20 cellular contexts compared by ENCODE assay signal in genomic region chr5:1881731-1882336, GRCh38. TPM values are rescaled to one million over a fixed set of nuclear protein-coding genes. Genes with fewer than 3 reads are reported as not detected.
A peak's percentile ranks its signal among the peaks of the same experiment; 100 is the strongest.
DNase-seq lines count a peak whose midpoint lies in the region; ATAC-seq, FAIRE-seq and TF ChIP-seq lines count a peak whose summit lies in the region.
"Had no signal": no experiment of that assay in that cellular context is flagged by ENCODE, and none has a peak within 500 bp of the region (broad histone marks: within the 10 kb centered on the region; RNA-seq: fewer than 3 reads in every experiment).

No MANE protein-coding gene starts in this region.

- H2BK15ac ChIP-seq in H1 (ENCODE audit: low read length), result peak overlapping the region; percentile 88; the same call in 1 of the 2 replicates

- peaks cover 21% of the 10 kb centered on the region; the same call in 1 of the 2 replicates for H3K23me2 ChIP-seq in H1 (ENCODE audit: low read depth, low read length)

- no peak overlapping the region for H2BK120ac ChIP-seq in H1 (replicated peaks; ENCODE audit: low read depth, low read length)

- H3K9ac ChIP-seq in H1 (replicated peaks in 1 of 4; ENCODE audit: extremely low read depth in 1 of 4, low read depth in 3 of 4, low read length in 3 of 4) (no peak overlapping the region), kidney (ENCODE audit: low read length in 2 of 2) (no peak overlapping the region)

- WGBS in H1 (ENCODE audit: extremely low coverage in 1 of 2, insufficient coverage in 1 of 2, insufficient read length in 1 of 2, insufficient replicate concordance in 2 of 2, low coverage in 1 of 2, low lambda C conversion rate in 2 of 2, missing lambda C conversion rate in 1 of 2), 2 experiments, result 1% methylated on average over 58 of the region's 59 CpGs; no CpG with 5 or more reads in 1 of the 2 experiments
- 5 to 7% methylated on average over 18 to 33 of the region's 59 CpGs for WGBS in tibial nerve, 2 donors

- intact Hi-C loops in natural killer cell (cut with micrococcal nuclease), result no loop called here
- intact Hi-C loops in kidney (cut with DNase I), result no loop called here
- intact Hi-C loops in OCI-LY7 (cut with micrococcal nuclease; ENCODE audit: unreplicated experiment), result no loop called here

- H3K4me1 Mint-ChIP-seq in natural killer cell treated with Interleukin-12 subunit alpha and Interleukin-12 subunit beta and Interleukin-15 and Interleukin-18, amount 100 ng/mL, for 72 hours (ENCODE audit: low read depth in 2 of 2), result peaks cover 0 to 5% of the 10 kb centered on the region in 2 donors
- H3K4me1 Mint-ChIP-seq in natural killer cell, result no peaks in the 10 kb centered on the region
- H3K4me1 Mint-ChIP-seq: activated CD8-positive, alpha-beta memory T cell treated with anti-CD3 and anti-CD28 coated beads, Interleukin-2, amount 10 ng/mL, durations not matched to agents 7 days and 5 days; activated naive CD4-positive, alpha-beta T cell treated with anti-CD3 and anti-CD28 coated beads, Interleukin-2, amount 10 ng/mL, durations not matched to agents 7 days and 5 days had no signal

- H3K79me1 ChIP-seq in H1 (ENCODE audit: low read depth, low read length), result no peaks in the 10 kb centered on the region

- no peak for TF ChIP-seq CTCF in natural killer cell (IDR thresholded peaks at IDR 0.05)
- TF ChIP-seq CTCF in H1 (IDR thresholded peaks at IDR 0.05; ENCODE audit: control extremely low read depth in 1 of 3, insufficient read depth in 1 of 3, low read depth in 1 of 3, low read length in 3 of 3), result no peak
- no peak for TF ChIP-seq CTCF in kidney (IDR thresholded peaks at IDR 0.05; ENCODE audit: borderline replicate concordance, extremely low read depth, insufficient read depth)
- TF ChIP-seq CTCF in tibial nerve (IDR thresholded peaks at IDR 0.05), result no peak
- no peak for TF ChIP-seq CTCF in OCI-LY7 (conservative IDR thresholded peaks at IDR 0.05; ENCODE audit: low read length)

- no peak overlapping the region for H3K14ac ChIP-seq in H1 (ENCODE audit: insufficient read length)

- peaks cover 0 to 3% of the 10 kb centered on the region in 2 experiments; a peak in 1 of 4 replicates for H3K9me3 ChIP-seq in H1 (ENCODE audit: insufficient read depth in 2 of 2, low read depth in 1 of 2, low read length in 1 of 2)
- no peaks in the 10 kb centered on the region for H3K9me3 ChIP-seq in kidney (ENCODE audit: control insufficient read depth in 1 of 2, low read length in 2 of 2)
- H3K9me3 ChIP-seq in tibial nerve, result no peaks in the 10 kb centered on the region
- H3K9me3 ChIP-seq in OCI-LY7 (ENCODE audit: low read length), result no peaks in the 10 kb centered on the region

- no peak overlapping the region for H3K23ac ChIP-seq in H1 (ENCODE audit: insufficient read length)

- 0 out of 2 replicates have a peak overlapping the region, but pooled peaks have one; percentile 32 for H2BK20ac ChIP-seq in H1 (ENCODE audit: low read length)

- no peak overlapping the region for H3K27ac Mint-ChIP-seq in natural killer cell treated with Interleukin-12 subunit alpha and Interleukin-12 subunit beta and Interleukin-15 and Interleukin-18, amount 100 ng/mL, for 72 hours
- H3K27ac Mint-ChIP-seq in natural killer cell, result no peak overlapping the region
- H3K27ac Mint-ChIP-seq: activated B cell treated with CpG ODN at 0.5 μM for 24 hours; activated naive CD4-positive, alpha-beta T cell treated with anti-CD3 and anti-CD28 coated beads, Interleukin-2, amount 10 ng/mL, durations not matched to agents 7 days and 5 days; stimulated activated naive CD8-positive, alpha-beta T cell treated with anti-CD3 and anti-CD28 coated beads, Interleukin-15, amount 100 ng/mL, for 72 hours had no signal

- no TSS peak for BruUV-seq in OCI-LY7 (replicated peaks; lab: Mats Ljungman, UMichigan)

- H3K4me3 ChIP-seq in H1 (ENCODE audit: extremely low read depth in 1 of 4, insufficient read depth in 2 of 4, low read depth in 3 of 4, low read length in 4 of 4), result peak overlapping the region; percentile 21 to 62 (median 32)
- no peak overlapping the region for H3K4me3 ChIP-seq in kidney (ENCODE audit: low read length in 2 of 2)
- no peak overlapping the region for H3K4me3 ChIP-seq in tibial nerve
- no peak overlapping the region for H3K4me3 ChIP-seq in OCI-LY7 (ENCODE audit: low read depth, low read length, poor library complexity, severe bottlenecking)
- H3K4me3 ChIP-seq: lung had no signal

- TF ChIP-seq POLR2A in H1 (IDR thresholded peaks at IDR 0.05; ENCODE audit: control extremely low read depth in 1 of 2, low read depth in 2 of 2, low read length in 2 of 2) (no peak), tibial nerve (IDR thresholded peaks at IDR 0.05) (no peak)

- H3K9me2 ChIP-seq in OCI-LY7 (ENCODE audit: insufficient read depth, low read length), result no peaks in the 10 kb centered on the region

- peaks cover 0 to 10% (median 0%) of the 10 kb centered on the region in 4 experiments; a peak in 1 of 8 replicates for H3K36me3 ChIP-seq in H1 (ENCODE audit: control insufficient read depth in 2 of 4, insufficient read depth in 4 of 4, low read length in 3 of 4)
- no peaks in the 10 kb centered on the region for H3K36me3 ChIP-seq in kidney (ENCODE audit: control insufficient read depth in 1 of 2, insufficient read depth in 2 of 2, low read length in 2 of 2)
- no peaks in the 10 kb centered on the region for H3K36me3 ChIP-seq in tibial nerve
- H3K36me3 ChIP-seq in OCI-LY7 (ENCODE audit: insufficient read depth, low read length), result no peaks in the 10 kb centered on the region

- H2BK12ac ChIP-seq in H1 (ENCODE audit: low read depth, low read length), result peak overlapping the region; percentile 92; the same call in 1 of the 2 replicates

- H3K4ac ChIP-seq in H1 (replicated peaks; ENCODE audit: insufficient read length, low read depth, low read length), result peak overlapping the region; percentile 78

- CTCF ChIA-PET in H1 (lab: Charles Lee; ENCODE audit: partially characterized antibody), result no interaction called here
- CTCF ChIA-PET in OCI-LY7 (lab: Charles Lee; ENCODE audit: unreplicated experiment), result no interaction called here

- DNase-seq in natural killer cell treated with Interleukin-12 subunit alpha and Interleukin-12 subunit beta and Interleukin-15 and Interleukin-18, amount 100 ng/mL, for 72 hours (ENCODE audit: low spot score), result peak; percentile 49
- DNase-seq in natural killer cell (no peak), H1 (ENCODE audit: low read depth in 1 of 2, low spot score in 2 of 2) (peak in 1 of 2 experiments; percentile 78), kidney (peak; percentile 68), tibial nerve (ENCODE audit: low spot score in 2 of 2) (no peak), hypothalamus (lab: John Stamatoyannopoulos, UW) (no peak), OCI-LY7 (ENCODE audit: low spot score) (no peak)
- no peak for DNase-seq in activated naive CD4-positive, alpha-beta T cell (lab: John Stamatoyannopoulos, UW)
- DNase-seq: activated B cell treated with CpG ODN at 0.5 μM for 24 hours; activated CD8-positive, alpha-beta memory T cell treated with anti-CD3 and anti-CD28 coated beads, Interleukin-2, amount 10 ng/mL, durations not matched to agents 7 days and 5 days; activated naive CD4-positive, alpha-beta T cell treated with anti-CD3 and anti-CD28 coated beads, Interleukin-2, amount 10 ng/mL, durations not matched to agents 7 days and 5 days; DMS 273 treated with DMSO at 0.1 percent for 48 hours; head of caudate nucleus; KBM-7; NCI-H446 treated with DMSO at 0.1 percent for 48 hours; OCI-M1; stimulated activated naive CD8-positive, alpha-beta T cell treated with anti-CD3 and anti-CD28 coated beads, Interleukin-15, amount 100 ng/mL, for 72 hours had no signal

- H4K5ac ChIP-seq in H1 (ENCODE audit: insufficient read length, low read depth, low read length), result no peak overlapping the region

- no peak; a peak in 1 of 4 replicates for TF ChIP-seq RAD21 in H1 (IDR thresholded peaks at IDR 0.05 in 1 of 2, conservative IDR thresholded peaks at IDR 0.05 in 1 of 2; ENCODE audit: low read depth in 2 of 2, low read length in 2 of 2)

- H3K79me2 ChIP-seq in H1 (ENCODE audit: control insufficient read depth in 1 of 2, insufficient read depth in 2 of 2, low read length in 2 of 2) (no peaks in the 10 kb centered on the region), OCI-LY7 (ENCODE audit: insufficient read depth, low read depth, low read length) (no peaks in the 10 kb centered on the region)

- H4K20me1 ChIP-seq in H1 (replicated peaks in 1 of 2; ENCODE audit: control insufficient read depth in 1 of 2, insufficient read depth in 2 of 2, low read length in 2 of 2) (peaks cover 11 to 28% of the 10 kb centered on the region in 2 experiments), OCI-LY7 (ENCODE audit: insufficient read depth, low read length) (no peaks in the 10 kb centered on the region)

- TF ChIP-seq EP300 in H1 (IDR thresholded peaks at IDR 0.05; ENCODE audit: borderline replicate concordance in 1 of 2, low read depth in 2 of 2, low read length in 2 of 2), result no peak
- no peak for TF ChIP-seq EP300 in tibial nerve (IDR thresholded peaks at IDR 0.05)

- H3K4me2 ChIP-seq in H1 (ENCODE audit: insufficient read depth in 1 of 2, low read depth in 2 of 2, low read length in 2 of 2) (peak overlapping the region; percentile 73 to 83), OCI-LY7 (ENCODE audit: low read length) (no peak overlapping the region)

- peak overlapping the region; percentile 46 for H3K56ac ChIP-seq in H1 (replicated peaks; ENCODE audit: insufficient read length, low read depth, low read length)

- H3K9me3 Mint-ChIP-seq in natural killer cell treated with Interleukin-12 subunit alpha and Interleukin-12 subunit beta and Interleukin-15 and Interleukin-18, amount 100 ng/mL, for 72 hours, result no peaks in the 10 kb centered on the region
- no peaks in the 10 kb centered on the region for H3K9me3 Mint-ChIP-seq in natural killer cell
- H3K9me3 Mint-ChIP-seq: activated B cell treated with CpG ODN at 0.5 μM for 24 hours; activated naive CD4-positive, alpha-beta T cell treated with anti-CD3 and anti-CD28 coated beads, Interleukin-2, amount 10 ng/mL, durations not matched to agents 7 days and 5 days; stimulated activated naive CD8-positive, alpha-beta T cell treated with anti-CD3 and anti-CD28 coated beads, Interleukin-15, amount 100 ng/mL, for 72 hours had no signal

- H3K27me3 ChIP-seq in H1 (replicated peaks in 1 of 4; ENCODE audit: control insufficient read depth in 3 of 4, extremely low read depth in 1 of 4, insufficient read depth in 3 of 4, low read length in 3 of 4), result peaks cover 86 to 99% (median 97%) of the 10 kb centered on the region in 4 experiments
- H3K27me3 ChIP-seq in tibial nerve, result peaks cover 0 to 98% of the 10 kb centered on the region in 2 donors

- 0 out of 2 replicates have a peak overlapping the region, but pooled peaks have one; percentile 4 for H2AFZ ChIP-seq in H1 (ENCODE audit: low read length)
- no peak overlapping the region for H2AFZ ChIP-seq in OCI-LY7 (ENCODE audit: low read length)

- H3K27ac ChIP-seq in H1 (ENCODE audit: low read depth, low read length), result no peak overlapping the region
- H3K27ac ChIP-seq in kidney (ENCODE audit: low read depth in 2 of 2, low read length in 2 of 2), result no peak overlapping the region
- H3K27ac ChIP-seq in tibial nerve, result no peak overlapping the region
- H3K27ac ChIP-seq in OCI-LY7 (ENCODE audit: low read depth, low read length, poor library complexity, severe bottlenecking), result no peak overlapping the region

- H2BK5ac ChIP-seq in H1 (ENCODE audit: low read depth, low read length), result peak overlapping the region; percentile 35; the same call in 1 of the 2 replicates

- no peak overlapping the region for H3K4me3 Mint-ChIP-seq in natural killer cell treated with Interleukin-12 subunit alpha and Interleukin-12 subunit beta and Interleukin-15 and Interleukin-18, amount 100 ng/mL, for 72 hours
- H3K4me3 Mint-ChIP-seq in natural killer cell, result no peak overlapping the region
- H3K4me3 Mint-ChIP-seq: activated B cell treated with CpG ODN at 0.5 μM for 24 hours; activated CD8-positive, alpha-beta memory T cell treated with anti-CD3 and anti-CD28 coated beads, Interleukin-2, amount 10 ng/mL, durations not matched to agents 7 days and 5 days; activated naive CD4-positive, alpha-beta T cell treated with anti-CD3 and anti-CD28 coated beads, Interleukin-2, amount 10 ng/mL, durations not matched to agents 7 days and 5 days had no signal

- ATAC-seq in natural killer cell treated with Interleukin-12 subunit alpha and Interleukin-12 subunit beta and Interleukin-15 and Interleukin-18, amount 100 ng/mL, for 72 hours, result no peak
- no peak for ATAC-seq in natural killer cell
- ATAC-seq: activated CD8-positive, alpha-beta memory T cell treated with anti-CD3 and anti-CD28 coated beads, Interleukin-2, amount 10 ng/mL, durations not matched to agents 7 days and 5 days had no signal

- POLR2A ChIA-PET in H1 (lab: Charles Lee; ENCODE audit: partially characterized antibody) (interaction anchor here (0.6 to 1.1 kb wide), 3 partner anchors 13 to 206 kb away, joined by 3 to 4 read pairs (median 3); no protein-coding TSS in a partner anchor), OCI-LY7 (lab: Charles Lee) (no interaction called here)

- H3K27me3 Mint-ChIP-seq in natural killer cell treated with Interleukin-12 subunit alpha and Interleukin-12 subunit beta and Interleukin-15 and Interleukin-18, amount 100 ng/mL, for 72 hours, result peaks cover 27 to 30% of the 10 kb centered on the region in 2 donors
- H3K27me3 Mint-ChIP-seq in natural killer cell (ENCODE audit: low read depth in 2 of 2), result peaks cover 25 to 35% of the 10 kb centered on the region in 2 donors

- H4K91ac ChIP-seq in H1 (replicated peaks; ENCODE audit: insufficient read length, low read length), result peak overlapping the region; percentile 85

- H3K4me1 ChIP-seq in H1 (replicated peaks in 1 of 4; ENCODE audit: control insufficient read depth in 3 of 4, insufficient read depth in 4 of 4, low read length in 3 of 4), result peaks cover 3 to 57% (median 37%) of the 10 kb centered on the region in 4 experiments
- H3K4me1 ChIP-seq in kidney (ENCODE audit: control insufficient read depth in 1 of 2, insufficient read depth in 1 of 2, low read depth in 1 of 2, low read length in 2 of 2), result no peaks in the 10 kb centered on the region
- peaks cover 0 to 48% (median 9%) of the 10 kb centered on the region in 4 donors for H3K4me1 ChIP-seq in tibial nerve
- no peaks in the 10 kb centered on the region for H3K4me1 ChIP-seq in OCI-LY7 (ENCODE audit: insufficient read depth, low read length, poor library complexity, severe bottlenecking)

- peak overlapping the region; percentile 82 for H4K8ac ChIP-seq in H1 (ENCODE audit: extremely low read depth, insufficient read depth, low read length)

- no peak overlapping the region; the same call in 1 of the 2 replicates for H2AK5ac ChIP-seq in H1 (ENCODE audit: low read depth, low read length)

- peak overlapping the region; percentile 83 for H3K18ac ChIP-seq in H1 (ENCODE audit: extremely low read depth, low read length)

- FAIRE-seq in H1 (lab: Jason Lieb, UNC), result no peak
- FAIRE-seq in kidney (lab: Jason Lieb, UNC), result no peak
- FAIRE-seq: H54 had no signal

- no peaks in the 10 kb centered on the region for H3K36me3 Mint-ChIP-seq in natural killer cell treated with Interleukin-12 subunit alpha and Interleukin-12 subunit beta and Interleukin-15 and Interleukin-18, amount 100 ng/mL, for 72 hours
- H3K36me3 Mint-ChIP-seq in natural killer cell, result no peaks in the 10 kb centered on the region
- H3K36me3 Mint-ChIP-seq: activated CD8-positive, alpha-beta memory T cell treated with anti-CD3 and anti-CD28 coated beads, Interleukin-2, amount 10 ng/mL, durations not matched to agents 7 days and 5 days had no signal

RNA-seq across cellular contexts. Expression of gene IRX4, which starts 0.9 kb away (rescaled TPM):
- not detected for total RNA-seq in natural killer cell treated with Interleukin-12 subunit alpha and Interleukin-12 subunit beta and Interleukin-15 and Interleukin-18, amount 100 ng/mL, for 72 hours
- not detected for total RNA-seq in natural killer cell
- 0.82 and 1.2 TPM in 2 replicates for total RNA-seq in H1 (2021; fragmentation: NEBNext Ultra II Directional; extraction: Animal tissue kit (Norgen Biotek cat#: 25700))
- polyA plus RNA-seq in H1 (2011; rRNA removed), result 0.45 and 0.97 TPM in 2 replicates
- polyA plus RNA-seq in H1 (2011; cell fraction: cytosol; rRNA removed), result 0.87 TPM
- 1.8 TPM for polyA plus RNA-seq in H1 (2011; cell fraction: nucleus; rRNA removed)
- polyA plus RNA-seq in H1 (2012, experiment 1 of 2), result 0.40 to 1.2 TPM (median 1.1 TPM) in 4 replicates
- polyA plus RNA-seq in H1 (2012, experiment 2 of 2), result 1.1 TPM
- 1.0 TPM for polyA plus RNA-seq in H1 (2013, experiment 1 of 2)
- polyA plus RNA-seq in H1 (2013, experiment 2 of 2), result 0.75 TPM
- 0.16 and 0.44 TPM in 2 replicates for polyA minus RNA-seq in H1 (2011; rRNA and poly(A)+ RNA removed)
- 0.95 TPM for polyA minus RNA-seq in H1 (2011; cell fraction: cytosol; rRNA and poly(A)+ RNA removed)
- 0.50 TPM for polyA minus RNA-seq in H1 (2011; cell fraction: nucleus; rRNA and poly(A)+ RNA removed)
- not detected for total RNA-seq in kidney
- not detected for polyA plus RNA-seq in kidney (ENCODE audit: insufficient read depth, low read depth, low replicate concordance)
- total RNA-seq in tibial nerve, result not detected
- not detected in 2 replicates for total RNA-seq in OCI-LY7 (2014; rRNA removed; shearing (Covaris generic))
- total RNA-seq in OCI-LY7 (2022), result not detected in 2 replicates
- total RNA-seq: activated B cell treated with CpG ODN at 0.5 μM for 24 hours; activated CD8-positive, alpha-beta memory T cell treated with anti-CD3 and anti-CD28 coated beads, Interleukin-2, amount 10 ng/mL, durations not matched to agents 7 days and 5 days; lung had no signal
- polyA plus RNA-seq: neural cell had no signal

Comparison
In these comparisons a context has a peak if more than half of its experiments do, and no peak if none do; other contexts are left out.
1. DNase-seq: peak in natural killer cell treated with Interleukin-12 subunit alpha and Interleukin-12 subunit beta and Interleukin-15 and Interleukin-18, amount 100 ng/mL, for 72 hours (single experiment) and kidney (single experiment); none in natural killer cell (single experiment), tibial nerve (0 of 2), activated naive CD4-positive, alpha-beta T cell (0 of 4), hypothalamus (0 of 51) and OCI-LY7 (single experiment).
2. H3K4me3 ChIP-seq: peak in H1 (4 of 4); none in kidney (0 of 2), tibial nerve (0 of 4) and OCI-LY7 (single experiment).